ENCODE assay signal across 27 cellular contexts in the genomic region with DNA sequence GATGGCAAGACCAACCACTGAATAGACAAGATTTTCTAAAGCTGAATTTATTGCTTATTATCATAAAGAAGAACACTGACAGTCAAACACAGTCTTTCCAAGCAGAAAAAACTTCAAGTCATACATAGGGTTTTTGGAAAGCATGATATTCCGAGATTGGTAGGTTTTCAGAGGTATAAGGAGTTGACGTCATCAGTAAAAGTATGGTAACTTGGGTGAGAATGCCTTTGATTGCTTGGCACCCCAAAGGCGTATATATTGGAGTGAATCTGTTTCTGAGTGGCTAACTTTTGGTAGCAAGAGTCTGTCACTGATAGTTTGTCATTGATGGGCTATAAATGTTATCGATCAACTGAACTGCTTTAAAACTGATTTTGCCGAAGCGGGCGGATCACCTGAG.
"Had no signal": no experiment of that assay in that cellular context is flagged by ENCODE, and none has a peak within 500 bp of the region (broad histone marks: within the 10 kb centered on the region; RNA-seq: fewer than 3 reads in every experiment).

No MANE protein-coding gene starts in this region.

- H3K4me3 ChIP-seq: stomach, suprapubic skin, testis, thoracic aorta, thyroid gland, tibial artery, tibial nerve, transverse colon, upper lobe of left lung, upper lobe of right lung, uterus, vagina had no signal

- ATAC-seq: stimulated activated effector memory CD8-positive, alpha-beta T cell treated with anti-CD3 and anti-CD28 coated beads, Interleukin-12 subunit alpha, Interleukin-12 subunit beta, amount 100 ng/mL, for 72 hours; stimulated activated memory B cell treated with anti-CD40 and anti-IgM and Interleukin-4, amounts not matched to agents 10 μg/mL and 1 μg/mL and 100 μg/mL, for 72 hours; stimulated activated naive B cell treated with anti-CD40 and anti-IgM and Interleukin-4, amounts not matched to agents 10 μg/mL and 1 μg/mL and 100 μg/mL, for 72 hours; stimulated activated naive CD8-positive, alpha-beta T cell treated with anti-CD3 and anti-CD28 coated beads, Interleukin-15, amount 100 ng/mL, for 72 hours; stimulated activated naive CD8-positive, alpha-beta T cell treated with anti-CD3 and anti-CD28 coated beads, Interleukin-15, Interleukin-2, amounts not matched to agents 100 U/mL and 50 U/mL, for 24 hours; upper lobe of right lung had no signal

- H3K27ac ChIP-seq: stomach, suprapubic skin, testis, thoracic aorta, thyroid gland, tibial artery, tibial nerve, transverse colon, upper lobe of left lung, upper lobe of right lung, uterus, vagina had no signal

- DNase-seq: stimulated activated CD4-positive, alpha-beta T cell treated with anti-CD3 and anti-CD28 coated beads, Interleukin-2, amount 100 ng/mL, for 48 hours; stimulated activated CD4-positive, alpha-beta T cell treated with anti-CD3 and anti-CD28 coated beads, Interleukin-4, amount 100 ng/mL, for 1 hour; stimulated activated CD4-positive, alpha-beta T cell treated with anti-CD3 and anti-CD28 coated beads, Interleukin-4, amount 100 ng/mL, for 24 hours; stimulated activated CD4-positive, alpha-beta T cell treated with anti-CD3 and anti-CD28 coated beads, Interleukin-4, amount 100 ng/mL, for 4 hours; stimulated activated CD8-positive, alpha-beta memory T cell treated with anti-CD3 and anti-CD28 coated beads, Interleukin-4, amount 100 ng/mL, for 48 hours; stimulated activated naive B cell treated with anti-CD40 and anti-IgM and Interleukin-4, amounts not matched to agents 10 μg/mL and 1 μg/mL and 100 μg/mL, for 72 hours; stimulated activated naive CD4-positive, alpha-beta T cell; stimulated activated naive CD4-positive, alpha-beta T cell treated with Interleukin-2 at 50 U/mL for 16 hours; stimulated activated naive CD8-positive, alpha-beta T cell treated with anti-CD3 and anti-CD28 coated beads, Interleukin-15, amount 100 ng/mL, for 72 hours; stimulated activated naive CD8-positive, alpha-beta T cell treated with anti-CD3 and anti-CD28 coated beads, Interleukin-15, Interleukin-2, amounts not matched to agents 100 U/mL and 50 U/mL, for 24 hours; stomach; substantia nigra; testis; thyroid gland; tibial artery; transverse colon; trophoblast cell; upper lobe of left lung; upper lobe of right lung; uterus had no signal

- H3K36me3 ChIP-seq: stomach, suprapubic skin, thoracic aorta, thyroid gland, tibial artery, tibial nerve, transverse colon, upper lobe of left lung, upper lobe of right lung, uterus, vagina had no signal

- H3K4me1 ChIP-seq: stomach, suprapubic skin, testis, thyroid gland, tibial artery, tibial nerve, transverse colon, upper lobe of left lung, upper lobe of right lung, uterus, vagina had no signal

- H3K27me3 ChIP-seq: stomach, suprapubic skin, testis, thyroid gland, tibial artery, tibial nerve, transverse colon, upper lobe of left lung, upper lobe of right lung, uterus, vagina had no signal

- H3K9me3 ChIP-seq: suprapubic skin, testis, thoracic aorta, thyroid gland, tibial artery, tibial nerve, transverse colon, upper lobe of left lung, upper lobe of right lung, uterus, vagina had no signal

- FAIRE-seq: urothelium cell line had no signal
